ENCODE assay signal across 1 cellular context in genomic region chr21:14864211-14865021, GRCh38.
TF ChIP-seq lines count a peak whose summit lies in the region.

No MANE protein-coding gene starts in this region.

TF ChIP-seq in HepG2, 621 proteins besides CTCF, POLR2A, EP300 and RAD21 (continued from another document and continues in another):
- TF ChIP-seq, protein P1, sequence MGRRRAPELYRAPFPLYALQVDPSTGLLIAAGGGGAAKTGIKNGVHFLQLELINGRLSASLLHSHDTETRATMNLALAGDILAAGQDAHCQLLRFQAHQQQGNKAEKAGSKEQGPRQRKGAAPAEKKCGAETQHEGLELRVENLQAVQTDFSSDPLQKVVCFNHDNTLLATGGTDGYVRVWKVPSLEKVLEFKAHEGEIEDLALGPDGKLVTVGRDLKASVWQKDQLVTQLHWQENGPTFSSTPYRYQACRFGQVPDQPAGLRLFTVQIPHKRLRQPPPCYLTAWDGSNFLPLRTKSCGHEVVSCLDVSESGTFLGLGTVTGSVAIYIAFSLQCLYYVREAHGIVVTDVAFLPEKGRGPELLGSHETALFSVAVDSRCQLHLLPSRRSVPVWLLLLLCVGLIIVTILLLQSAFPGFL (CRISPR knock-in tag; IDR thresholded peaks at IDR 0.05): no peak
- peak; percentile 94 for TF ChIP-seq CEBPB (IDR thresholded peaks at IDR 0.05; ENCODE audit: borderline replicate concordance, low read depth, low read length)
- no peak for TF ChIP-seq ZBTB42 (CRISPR knock-in tag; IDR thresholded peaks at IDR 0.05)
- TF ChIP-seq, protein P2, sequence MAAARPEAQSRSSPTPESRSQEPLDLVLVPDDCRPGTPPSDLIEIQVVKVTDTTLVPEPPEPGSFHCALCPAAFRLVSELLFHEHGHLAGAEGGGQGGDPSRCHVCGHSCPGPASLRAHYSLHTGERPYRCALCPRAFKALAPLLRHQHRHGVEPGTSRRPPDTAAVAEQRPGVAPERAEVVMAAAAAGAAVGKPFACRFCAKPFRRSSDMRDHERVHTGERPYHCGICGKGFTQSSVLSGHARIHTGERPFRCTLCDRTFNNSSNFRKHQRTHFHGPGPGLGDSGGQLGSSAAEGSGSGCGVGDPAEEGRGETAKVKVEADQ (CRISPR knock-in tag; IDR thresholded peaks at IDR 0.05; ENCODE audit: borderline replicate concordance): peak; percentile 43; the same call in 1 of the 2 replicates
- no peak for TF ChIP-seq TBP (CRISPR knock-in tag; IDR thresholded peaks at IDR 0.05)
- TF ChIP-seq GZF1 (CRISPR knock-in tag; IDR thresholded peaks at IDR 0.05): peak; percentile 11; the same call in 1 of the 2 replicates
- no peak for TF ChIP-seq TRIM24 (CRISPR knock-in tag; IDR thresholded peaks at IDR 0.05)
- 0 out of 2 replicates have a peak, but pooled peaks have one; percentile 20 for TF ChIP-seq ZBTB7B (CRISPR knock-in tag; IDR thresholded peaks at IDR 0.05)
- peak; percentile 87 for TF ChIP-seq SKI (IDR thresholded peaks at IDR 0.05; ENCODE audit: partially characterized antibody)
- no peak for TF ChIP-seq SOX13 (IDR thresholded peaks at IDR 0.05)
- no peak for TF ChIP-seq SOX13 (CRISPR knock-in tag; conservative IDR thresholded peaks at IDR 0.05 in 1 of 2, IDR thresholded peaks at IDR 0.05 in 1 of 2)
- TF ChIP-seq ZBTB44 (CRISPR knock-in tag; IDR thresholded peaks at IDR 0.05): no peak
- TF ChIP-seq ZNF24 (IDR thresholded peaks at IDR 0.05): 0 out of 2 replicates have a peak, but pooled peaks have one; percentile 14
- peak; percentile 53; the same call in 1 of the 2 replicates for TF ChIP-seq ZNF12 (CRISPR knock-in tag; IDR thresholded peaks at IDR 0.05)
- peak; percentile 87 for TF ChIP-seq SRF (IDR thresholded peaks at IDR 0.05; ENCODE audit: low read depth, low read length)
- TF ChIP-seq RNF2 (conservative IDR thresholded peaks at IDR 0.05; ENCODE audit: low read depth): no peak
- no peak for TF ChIP-seq ZNF672 (CRISPR knock-in tag; IDR thresholded peaks at IDR 0.05)
- TF ChIP-seq GABPB1 (CRISPR knock-in tag; IDR thresholded peaks at IDR 0.05): 0 out of 2 replicates have a peak, but pooled peaks have one; percentile 11
- no peak for TF ChIP-seq JDP2 (CRISPR knock-in tag; IDR thresholded peaks at IDR 0.05; ENCODE audit: borderline replicate concordance)
- TF ChIP-seq ZNF207 (IDR thresholded peaks at IDR 0.05; ENCODE audit: borderline replicate concordance): no peak
- TF ChIP-seq ARNTL (CRISPR knock-in tag; IDR thresholded peaks at IDR 0.05): 0 out of 2 replicates have a peak, but pooled peaks have one; percentile 39
- TF ChIP-seq HOXA7 (CRISPR knock-in tag; IDR thresholded peaks at IDR 0.05): no peak
- no peak for TF ChIP-seq FIP1L1 (IDR thresholded peaks at IDR 0.05; ENCODE audit: borderline replicate concordance, insufficient read depth, low read depth, low read length)
- no peak for TF ChIP-seq PAWR (CRISPR knock-in tag; IDR thresholded peaks at IDR 0.05; ENCODE audit: borderline replicate concordance)
- 0 out of 2 replicates have a peak, but pooled peaks have one; percentile 13 for TF ChIP-seq ZNF256 (CRISPR knock-in tag; conservative IDR thresholded peaks at IDR 0.05)
- TF ChIP-seq, protein P3, sequence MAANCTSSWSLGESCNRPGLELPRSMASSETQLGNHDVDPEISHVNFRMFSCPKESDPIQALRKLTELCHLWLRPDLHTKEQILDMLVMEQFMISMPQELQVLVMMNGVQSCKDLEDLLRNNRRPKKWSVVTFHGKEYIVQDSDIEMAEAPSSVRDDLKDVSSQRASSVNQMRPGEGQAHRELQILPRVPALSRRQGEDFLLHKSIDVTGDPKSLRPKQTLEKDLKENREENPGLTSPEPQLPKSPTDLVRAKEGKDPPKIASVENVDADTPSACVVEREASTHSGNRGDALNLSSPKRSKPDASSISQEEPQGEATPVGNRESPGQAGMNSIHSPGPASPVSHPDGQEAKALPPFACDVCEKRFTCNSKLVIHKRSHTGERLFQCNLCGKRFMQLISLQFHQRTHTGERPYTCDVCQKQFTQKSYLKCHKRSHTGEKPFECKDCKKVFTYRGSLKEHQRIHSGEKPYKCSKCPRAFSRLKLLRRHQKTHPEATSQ (CRISPR knock-in tag; IDR thresholded peaks at IDR 0.05; ENCODE audit: borderline replicate concordance): no peak; the same call in 1 of the 2 replicates
- TF ChIP-seq ZBTB26 (CRISPR knock-in tag; IDR thresholded peaks at IDR 0.05; ENCODE audit: borderline replicate concordance): 0 out of 2 replicates have a peak, but pooled peaks have one; percentile 53
- TF ChIP-seq THAP11 (CRISPR knock-in tag; IDR thresholded peaks at IDR 0.05): 0 out of 2 replicates have a peak, but pooled peaks have one; percentile 2
- TF ChIP-seq ZNF441 (CRISPR knock-in tag; IDR thresholded peaks at IDR 0.05; ENCODE audit: borderline replicate concordance): no peak
- TF ChIP-seq HOXA9 (CRISPR knock-in tag; IDR thresholded peaks at IDR 0.05; ENCODE audit: borderline replicate concordance): no peak
- TF ChIP-seq MEIS2 (CRISPR knock-in tag; IDR thresholded peaks at IDR 0.05): no peak
- TF ChIP-seq THAP7 (CRISPR knock-in tag; IDR thresholded peaks at IDR 0.05): no peak
- TF ChIP-seq, protein P4, sequence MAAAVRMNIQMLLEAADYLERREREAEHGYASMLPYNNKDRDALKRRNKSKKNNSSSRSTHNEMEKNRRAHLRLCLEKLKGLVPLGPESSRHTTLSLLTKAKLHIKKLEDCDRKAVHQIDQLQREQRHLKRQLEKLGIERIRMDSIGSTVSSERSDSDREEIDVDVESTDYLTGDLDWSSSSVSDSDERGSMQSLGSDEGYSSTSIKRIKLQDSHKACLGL (CRISPR knock-in tag; IDR thresholded peaks at IDR 0.05): no peak
- TF ChIP-seq ZBTB40 (IDR thresholded peaks at IDR 0.05): no peak
- TF ChIP-seq ZBTB40 (CRISPR knock-in tag; IDR thresholded peaks at IDR 0.05): peak; percentile 22; the same call in 1 of the 2 replicates
- TF ChIP-seq ARNT2 (CRISPR knock-in tag; IDR thresholded peaks at IDR 0.05; ENCODE audit: low read depth): no peak
- no peak for TF ChIP-seq MTA3 (CRISPR knock-in tag; IDR thresholded peaks at IDR 0.05)
- TF ChIP-seq SOX5 (CRISPR knock-in tag; IDR thresholded peaks at IDR 0.05; ENCODE audit: borderline replicate concordance): 0 out of 2 replicates have a peak, but pooled peaks have one; percentile 4
- TF ChIP-seq ZNF10 (CRISPR knock-in tag; IDR thresholded peaks at IDR 0.05; ENCODE audit: borderline replicate concordance, low read depth): no peak
- TF ChIP-seq EZH2 (conservative IDR thresholded peaks at IDR 0.05; ENCODE audit: low read depth, low read length): no peak
